ENCODE assay signal across 8 cellular contexts in the genomic region with DNA sequence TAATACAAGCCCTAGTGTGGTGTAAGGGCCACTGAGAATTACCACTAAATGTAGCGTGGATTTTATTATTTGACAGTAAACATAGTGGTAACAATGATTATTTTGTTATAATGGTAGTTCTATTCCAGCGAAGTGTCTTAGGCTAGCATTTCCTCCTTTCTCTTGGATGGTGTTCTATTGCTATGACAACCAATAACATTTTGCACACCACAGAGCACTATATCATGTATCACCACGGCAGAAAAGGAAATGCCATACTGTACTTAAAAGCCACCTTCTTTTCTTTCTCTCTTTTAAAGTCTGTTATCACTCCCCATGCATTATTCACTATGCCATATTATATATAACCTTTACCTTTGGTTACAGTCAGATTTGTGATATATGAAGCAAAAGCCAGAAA.
DNase-seq lines count a peak whose midpoint lies in the region; ATAC-seq and TF ChIP-seq lines count a peak whose summit lies in the region.

No MANE protein-coding gene starts in this region.

- no peak overlapping the region for H3K4me3 Mint-ChIP-seq in osteocyte (ENCODE audit: unreplicated experiment)
- no peak overlapping the region for H3K4me3 Mint-ChIP-seq in activated CD4-positive, alpha-beta memory T cell treated with anti-CD3 and anti-CD28 coated beads for 36 hours

- ATAC-seq in GM18868 (IDR thresholded peaks at IDR 0.05; ENCODE audit: unreplicated experiment) (peak; percentile 79), HG02885 (IDR thresholded peaks at IDR 0.05; ENCODE audit: poor library complexity, unreplicated experiment) (no peak)

- CTCF ChIA-PET in activated CD4-positive, alpha-beta memory T cell treated with anti-CD3 and anti-CD28 coated beads for 36 hours (lab: Charles Lee), result no interaction called here

- peak overlapping the region; percentile 92 for H3K27ac Mint-ChIP-seq in osteocyte (ENCODE audit: unreplicated experiment)
- H3K27ac Mint-ChIP-seq in activated CD4-positive, alpha-beta memory T cell treated with anti-CD3 and anti-CD28 coated beads for 36 hours, result no peak overlapping the region

- intact Hi-C loops in activated CD4-positive, alpha-beta memory T cell treated with anti-CD3 and anti-CD28 coated beads for 36 hours (cut with micrococcal nuclease), result no loop called here

- H3K36me3 Mint-ChIP-seq in osteocyte (ENCODE audit: unreplicated experiment), result peaks cover 4% of the 10 kb centered on the region
- peaks cover 3% of the 10 kb centered on the region for H3K36me3 Mint-ChIP-seq in activated CD4-positive, alpha-beta memory T cell treated with anti-CD3 and anti-CD28 coated beads for 36 hours

- peaks cover 19% of the 10 kb centered on the region for H3K4me1 Mint-ChIP-seq in osteocyte (ENCODE audit: unreplicated experiment)
- peaks cover 27% of the 10 kb centered on the region for H3K4me1 Mint-ChIP-seq in activated CD4-positive, alpha-beta memory T cell treated with anti-CD3 and anti-CD28 coated beads for 36 hours (ENCODE audit: low read depth)

- DNase-seq in NCI-H226 (peak; percentile 4), dermis microvascular lymphatic vessel endothelial cell (ENCODE audit: low read depth in 2 of 2) (peak; percentile 90), osteocyte (ENCODE audit: extremely low spot score, unreplicated experiment) (no peak), NCI-H146 (lab: John Stamatoyannopoulos, UW) (no peak), putamen (ENCODE audit: low spot score) (no peak)
- DNase-seq in activated CD4-positive, alpha-beta memory T cell treated with anti-CD3 and anti-CD28 coated beads for 36 hours, result no peak

- no peak for TF ChIP-seq CTCF in osteocyte (IDR thresholded peaks at IDR 0.05)

- POLR2A ChIA-PET in activated CD4-positive, alpha-beta memory T cell treated with anti-CD3 and anti-CD28 coated beads for 36 hours (lab: Charles Lee), result no interaction called here

- no peaks in the 10 kb centered on the region for H3K9me3 Mint-ChIP-seq in osteocyte (ENCODE audit: unreplicated experiment)
- no peaks in the 10 kb centered on the region for H3K9me3 Mint-ChIP-seq in activated CD4-positive, alpha-beta memory T cell treated with anti-CD3 and anti-CD28 coated beads for 36 hours

- no peaks in the 10 kb centered on the region for H3K27me3 Mint-ChIP-seq in osteocyte (ENCODE audit: unreplicated experiment)
- H3K27me3 Mint-ChIP-seq in activated CD4-positive, alpha-beta memory T cell treated with anti-CD3 and anti-CD28 coated beads for 36 hours, result no peaks in the 10 kb centered on the region

Comparison
In these comparisons a context has a peak if more than half of its experiments do, and no peak if none do; other contexts are left out.
1. DNase-seq: peak in NCI-H226 (single experiment) and dermis microvascular lymphatic vessel endothelial cell (2 of 2); none in osteocyte (single experiment), activated CD4-positive, alpha-beta memory T cell treated with anti-CD3 and anti-CD28 coated beads for 36 hours (single experiment), NCI-H146 (single experiment) and putamen (single experiment).